In genomic region chr5:31119938-31120641, GRCh38 we compare ENCODE assay signal across 20 cellular contexts.
DNase-seq lines count a peak whose midpoint lies in the region; ATAC-seq, FAIRE-seq and TF ChIP-seq lines count a peak whose summit lies in the region.
"Had no signal": no experiment of that assay in that cellular context is flagged by ENCODE, and none has a peak within 500 bp of the region (broad histone marks: within the 10 kb centered on the region; RNA-seq: fewer than 3 reads in every experiment).

No MANE protein-coding gene starts in this region.

- TF ChIP-seq CTCF in kidney (IDR thresholded peaks at IDR 0.05; ENCODE audit: borderline replicate concordance, extremely low read depth, insufficient read depth): no peak

- peaks cover 0 to 3% of the 10 kb centered on the region in 2 donors for H3K4me1 ChIP-seq in kidney (ENCODE audit: control insufficient read depth in 1 of 2, insufficient read depth in 1 of 2, low read depth in 1 of 2, low read length in 2 of 2)
- H3K4me1 ChIP-seq: left lung had no signal

- H3K9ac ChIP-seq in kidney (ENCODE audit: low read length in 2 of 2): no peak overlapping the region

- ATAC-seq in GM19023 (IDR thresholded peaks at IDR 0.05; ENCODE audit: unreplicated experiment): no peak
- ATAC-seq: esophagus mucosa; K562; left lung; stimulated activated naive CD8-positive, alpha-beta T cell treated with anti-CD3 and anti-CD28 coated beads, Interleukin-15, Interleukin-2, amounts not matched to agents 100 U/mL and 50 U/mL, for 24 hours had no signal

- peak; percentile 6 for DNase-seq in AG08395 (ENCODE audit: low spot score)
- DNase-seq in HTR-8/SVneo (ENCODE audit: insufficient read length, low spot score): no peak
- peak; percentile 96 for DNase-seq in RCC 7860 (ENCODE audit: low spot score)
- no peak for DNase-seq in kidney
- DNase-seq in DMS153 treated with DMSO at 0.1 percent for 48 hours (lab: John Stamatoyannopoulos, UW; ENCODE audit: unreplicated experiment): no peak
- no peak for DNase-seq in HuH-7 (ENCODE audit: low spot score)
- no peak for DNase-seq in caudate nucleus (lab: John Stamatoyannopoulos, UW)
- DNase-seq: activated B cell treated with CpG ODN at 0.5 μM for 24 hours; activated gamma-delta T cell; aorta; GF-D8; left lung; NCI-H187; NCI-H524; stimulated activated naive CD8-positive, alpha-beta T cell treated with anti-CD3 and anti-CD28 coated beads, Interleukin-15, Interleukin-2, amounts not matched to agents 100 U/mL and 50 U/mL, for 24 hours had no signal

- intact Hi-C loops in kidney (cut with DNase I): no loop called here

- H3K27ac ChIP-seq in kidney (ENCODE audit: low read depth in 2 of 2, low read length in 2 of 2) (no peak overlapping the region), caudate nucleus (ENCODE audit: low read depth, low read length) (no peak overlapping the region)
- H3K27ac ChIP-seq: left lung had no signal

- FAIRE-seq in HTR-8/SVneo (lab: Jason Lieb, UNC): peak; percentile 33
- FAIRE-seq in RCC 7860 (lab: Jason Lieb, UNC): peak; percentile 100
- FAIRE-seq in kidney (lab: Jason Lieb, UNC): no peak
- FAIRE-seq: K562, urothelium cell line had no signal

- no peaks in the 10 kb centered on the region for H3K9me3 ChIP-seq in kidney (ENCODE audit: control insufficient read depth in 1 of 2, low read length in 2 of 2)
- H3K9me3 ChIP-seq: HAP-1, left lung had no signal

- H3K36me3 ChIP-seq in kidney (ENCODE audit: control insufficient read depth in 1 of 2, insufficient read depth in 2 of 2, low read length in 2 of 2): no peaks in the 10 kb centered on the region
- H3K36me3 ChIP-seq: HAP-1, left lung had no signal

- H3K4me3 ChIP-seq in kidney (ENCODE audit: low read length in 2 of 2): peak overlapping the region; percentile 13 to 15
- H3K4me3 ChIP-seq: HAP-1, K562, left lung had no signal

Comparison
In these comparisons a context has a peak if more than half of its experiments do, and no peak if none do; other contexts are left out.
1. DNase-seq: peak in AG08395 (single experiment) and RCC 7860 (single experiment); none in HTR-8/SVneo (single experiment), kidney (single experiment), DMS153 treated with DMSO at 0.1 percent for 48 hours (single experiment), HuH-7 (single experiment) and caudate nucleus (0 of 61).